8 cellular contexts compared by ENCODE assay signal in the genomic region with DNA sequence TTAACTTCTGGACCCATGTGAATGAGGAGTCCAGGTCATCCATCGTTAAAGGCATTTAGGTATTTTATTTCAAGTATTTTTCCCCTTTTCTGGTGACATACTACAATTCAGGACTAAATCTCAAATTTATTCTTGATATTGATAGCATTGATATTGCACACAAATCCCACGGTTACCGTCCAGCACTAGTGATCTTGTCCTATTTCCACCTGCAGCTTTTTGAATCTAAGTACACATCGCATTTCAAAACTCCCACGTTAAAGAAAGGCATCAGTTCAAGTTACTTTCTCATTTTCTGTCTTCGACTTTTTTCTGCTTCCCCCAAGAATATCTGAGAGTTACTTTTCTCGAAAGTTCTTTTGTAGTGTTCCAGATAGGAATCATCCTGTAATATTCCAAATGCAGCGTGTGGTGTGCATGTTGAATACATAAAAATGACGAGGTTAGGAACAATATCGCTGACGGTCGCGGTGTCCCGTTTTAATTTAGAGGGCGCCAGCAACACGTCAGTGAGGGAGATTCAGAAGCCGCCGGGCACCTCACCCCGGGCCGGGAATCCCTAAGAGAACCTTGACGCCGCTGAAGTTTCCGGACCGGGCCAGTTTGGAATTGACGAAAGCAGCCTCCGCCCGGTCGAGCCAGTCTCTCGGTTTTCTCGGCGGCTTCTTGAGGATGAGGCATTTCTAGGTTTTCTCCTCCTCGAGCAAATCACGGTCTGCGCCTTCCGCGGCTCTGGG. TPM values are rescaled to one million over a fixed set of nuclear protein-coding genes. Genes with fewer than 3 reads are reported as not detected.
DNase-seq lines count a peak whose midpoint lies in the region; ATAC-seq and TF ChIP-seq lines count a peak whose summit lies in the region.

No MANE protein-coding gene starts in this region.

- H3K4me1 ChIP-seq in hepatocyte (ENCODE audit: insufficient read depth) = peaks cover 10% of the 10 kb centered on the region

- peak overlapping the region; percentile 1 for H3K4me3 ChIP-seq in hepatocyte

- H3K4me1 Mint-ChIP-seq in stimulated activated naive CD8-positive, alpha-beta T cell treated with anti-CD3 and anti-CD28 coated beads, Interleukin-15, amount 100 ng/mL, for 72 hours = peaks cover 19% of the 10 kb centered on the region

- peak overlapping the region; percentile 75 for H2AFZ ChIP-seq in hepatocyte

- H3K27me3 Mint-ChIP-seq in stimulated activated naive CD8-positive, alpha-beta T cell treated with anti-CD3 and anti-CD28 coated beads, Interleukin-15, amount 100 ng/mL, for 72 hours = peaks cover 62% of the 10 kb centered on the region

- H3K27me3 ChIP-seq in hepatocyte = peaks cover 50% of the 10 kb centered on the region

- no peak overlapping the region for H3K27ac Mint-ChIP-seq in stimulated activated naive CD8-positive, alpha-beta T cell treated with anti-CD3 and anti-CD28 coated beads, Interleukin-15, amount 100 ng/mL, for 72 hours

- H3K27ac ChIP-seq in hepatocyte = no peak overlapping the region

- no peaks in the 10 kb centered on the region for H3K79me2 ChIP-seq in hepatocyte

- no peaks in the 10 kb centered on the region for H3K36me3 ChIP-seq in hepatocyte (replicated peaks; ENCODE audit: insufficient read depth, low read depth)

- no peaks in the 10 kb centered on the region for H3K9me3 Mint-ChIP-seq in stimulated activated naive CD8-positive, alpha-beta T cell treated with anti-CD3 and anti-CD28 coated beads, Interleukin-15, amount 100 ng/mL, for 72 hours

- no peaks in the 10 kb centered on the region for H3K9me3 ChIP-seq in hepatocyte (ENCODE audit: low read depth)

- H3K4me2 ChIP-seq in hepatocyte = peak overlapping the region; percentile 95

- 13% methylated on average over 36 of the region's 36 CpGs for WGBS in hepatocyte (ENCODE audit: low lambda C conversion rate, missing lambda C conversion rate)

- no peaks in the 10 kb centered on the region for H3K9me2 ChIP-seq in hepatocyte (replicated peaks; ENCODE audit: insufficient read depth)

- DNase-seq in NOMO-1 treated with DMSO at 0.1 percent for 48 hours (lab: John Stamatoyannopoulos, UW; ENCODE audit: unreplicated experiment) = peak; percentile 5
- DNase-seq in NOMO-1 (lab: John Stamatoyannopoulos, UW; ENCODE audit: unreplicated experiment in 2 of 2) = no peak
- peak; percentile 7 to 35 for DNase-seq in activated CD4-positive, alpha-beta T cell treated with anti-CD3 and anti-CD28 coated beads, Interleukin-2, amount 50 U/mL, for 48 hours
- no peak for DNase-seq in hepatocyte (ENCODE audit: low spot score)
- peak in 1 of 2 donors; percentile 21 for DNase-seq in stimulated activated naive CD8-positive, alpha-beta T cell treated with anti-CD3 and anti-CD28 coated beads, Interleukin-15, amount 100 ng/mL, for 72 hours
- no peak for DNase-seq in DMS153 treated with DMSO at 0.1 percent for 48 hours (lab: John Stamatoyannopoulos, UW; ENCODE audit: unreplicated experiment)

- H3K4me3 Mint-ChIP-seq in stimulated activated naive CD8-positive, alpha-beta T cell treated with anti-CD3 and anti-CD28 coated beads, Interleukin-15, amount 100 ng/mL, for 72 hours = peak overlapping the region; percentile 37 to 41

- ATAC-seq in stimulated activated naive CD8-positive, alpha-beta T cell treated with anti-CD3 and anti-CD28 coated beads, Interleukin-15, amount 100 ng/mL, for 72 hours = peak; percentile 35
- ATAC-seq in GM19035 (IDR thresholded peaks at IDR 0.05; ENCODE audit: unreplicated experiment) (no peak), HG03378 (IDR thresholded peaks at IDR 0.05; ENCODE audit: unreplicated experiment) (no peak)

- no peaks in the 10 kb centered on the region for H4K20me1 ChIP-seq in hepatocyte (ENCODE audit: insufficient read depth, poor library complexity, severe bottlenecking)

- TF ChIP-seq CTCF in hepatocyte (IDR thresholded peaks at IDR 0.05; ENCODE audit: poor library complexity) = no peak

RNA-seq across cellular contexts. Expression of a gene that starts 0.6 kb away (rescaled TPM):
- 0.87 and 1.7 TPM in 2 replicates for total RNA-seq in hepatocyte
- polyA plus RNA-seq in hepatocyte = 0.25 TPM in 1 of 2 replicates, not detected in the other

Comparison
In these comparisons a context has a peak if more than half of its experiments do, and no peak if none do; other contexts are left out.
1. DNase-seq: peak in NOMO-1 treated with DMSO at 0.1 percent for 48 hours (single experiment) and activated CD4-positive, alpha-beta T cell treated with anti-CD3 and anti-CD28 coated beads, Interleukin-2, amount 50 U/mL, for 48 hours (2 of 2); none in NOMO-1 (0 of 2), hepatocyte (single experiment) and DMS153 treated with DMSO at 0.1 percent for 48 hours (single experiment).